3 cellular contexts compared by ENCODE assay signal in genomic region chr4:163709601-163710000, GRCh38.
TF ChIP-seq lines count a peak whose summit lies in the region.

No MANE protein-coding gene starts in this region.

TF ChIP-seq in A549, 52 proteins besides CTCF, POLR2A, EP300 and RAD21:
- TF ChIP-seq BHLHE40 (IDR thresholded peaks at IDR 0.05; ENCODE audit: low read depth, low read length) (no peak), MAFK (IDR thresholded peaks at IDR 0.05; ENCODE audit: partially characterized antibody) (peak; percentile 83), MAZ (IDR thresholded peaks at IDR 0.05; ENCODE audit: borderline replicate concordance, low read depth, low read length) (no peak)
TF ChIP-seq in A549: peak in this region for 1.

TF ChIP-seq in IMR-90, 13 proteins besides CTCF, POLR2A, EP300 and RAD21:
- TF ChIP-seq FOS (IDR thresholded peaks at IDR 0.05; ENCODE audit: low read depth, low read length) (no peak), MAFK (IDR thresholded peaks at IDR 0.05; ENCODE audit: low read depth, low read length) (peak; percentile 94)

TF ChIP-seq in H1, 55 proteins besides CTCF, POLR2A, EP300 and RAD21:
- TF ChIP-seq MAFK (IDR thresholded peaks at IDR 0.05; ENCODE audit: low read depth, low read length) = peak; percentile 47; the same call in 1 of the 2 replicates
- no peak for TF ChIP-seq CHD1 (IDR thresholded peaks at IDR 0.05; ENCODE audit: low read depth, low read length)
